8 cellular contexts compared by ENCODE assay signal in genomic region chr16:57244767-57245471, GRCh38. TPM values are rescaled to one million over a fixed set of nuclear protein-coding genes. Genes with fewer than 3 reads are reported as not detected.
A peak's percentile ranks its signal among the peaks of the same experiment; 100 is the strongest.
DNase-seq lines count a peak whose midpoint lies in the region; ATAC-seq, FAIRE-seq and TF ChIP-seq lines count a peak whose summit lies in the region.

Gene ARL2BP, plus strand, starts transcription at chr16:57245259. Its CDS starts 109 bp downstream, at chr16:57245368.

- H3K4me3 ChIP-seq in HepG2 (replicated peaks in 1 of 3; ENCODE audit: insufficient read depth in 1 of 3, low read depth in 2 of 3, low read length in 3 of 3) = peak within 1 kb of the TSS; percentile 77 to 89 (median 81)

- peak; percentile 79 for TF ChIP-seq RAD21 in HepG2 (CRISPR knock-in tag; IDR thresholded peaks at IDR 0.05)

- H3K27ac ChIP-seq in C4-2B (peak within 1 kb of the TSS; percentile 91), HepG2 (ENCODE audit: extremely low read length, insufficient read depth, low read length) (peak within 1 kb of the TSS; percentile 91)

- no TSS peak for BruUV-seq in HepG2 (replicated peaks; lab: Mats Ljungman, UMichigan)

- TF ChIP-seq EP300 in HepG2 (IDR thresholded peaks at IDR 0.05; ENCODE audit: low read depth in 2 of 2, low read length in 2 of 2) (0 out of 4 replicates have a peak, but pooled peaks of 1 of the 2 experiments have one; percentile 7), HepG2 (CRISPR knock-in tag; IDR thresholded peaks at IDR 0.05; ENCODE audit: borderline replicate concordance) (0 out of 2 replicates have a peak, but pooled peaks have one; percentile 51)

- WGBS in HepG2 (ENCODE audit: low lambda C conversion rate) = under 1% methylated on average over 32 of the region's 77 CpGs

- peak; percentile 82 to 84 for TF ChIP-seq POLR2A in HepG2 (IDR thresholded peaks at IDR 0.05; ENCODE audit: insufficient read depth in 1 of 2, low read depth in 2 of 2, low read length in 2 of 2)

- peak within 1 kb of the TSS; percentile 92 for H3K9ac ChIP-seq in HepG2 (ENCODE audit: insufficient read depth, low read depth, low read length)

- ATAC-seq in GM19351 (IDR thresholded peaks at IDR 0.05; ENCODE audit: unreplicated experiment) (peak; percentile 94), HG03521 (IDR thresholded peaks at IDR 0.05; ENCODE audit: unreplicated experiment) (peak; percentile 93), HepG2 (peak; percentile 96)

- H3K27me3 ChIP-seq in HepG2 (ENCODE audit: control insufficient read depth in 1 of 2, insufficient read depth in 2 of 2, low read length in 2 of 2) = no peaks in the 10 kb centered on the region

- CTCF ChIA-PET in HepG2 (lab: Yijun Ruan, JAX; ENCODE audit: low intra/inter-chr PET ratio, low total read pairs) = no interaction called here

- POLR2A ChIA-PET in HepG2 (lab: Yijun Ruan, JAX) = interaction anchor here (0.7 to 2.5 kb wide), 18 partner anchors 9 to 619 kb away, joined by 3 to 20 read pairs (median 4); partner anchors contain the start of genes CPNE2, CX3CL1, PSME3IP1 and RSPRY1

- in situ Hi-C loops in HepG2 (cut with HindIII; ENCODE audit: extremely low pct_ligation_motif_present, low pct_unique_long_range_greater_than_20kb) = no loop called here

- peak; percentile 39 for FAIRE-seq in HepG2 (lab: Jason Lieb, UNC)

- H3K79me2 ChIP-seq in HepG2 (ENCODE audit: insufficient read depth, low read length) = peaks cover 7% of the 10 kb centered on the region

- TF ChIP-seq CTCF in C4-2B (conservative IDR thresholded peaks at IDR 0.05) (peak; percentile 14; the same call in 1 of the 2 replicates), HepG2 (CRISPR knock-in tag; IDR thresholded peaks at IDR 0.05) (no peak; the same call in none of the 2 replicates)

- H3K36me3 ChIP-seq in HepG2 (replicated peaks in 1 of 2; ENCODE audit: control insufficient read depth in 1 of 2, insufficient read depth in 2 of 2, low read length in 2 of 2) = peaks cover 8 to 16% of the 10 kb centered on the region in 2 experiments; a peak in 4 of 5 replicates

- DNase-seq in NCI-H748 treated with DMSO at 0.1 percent for 48 hours (lab: John Stamatoyannopoulos, UW) (peak; percentile 81), dermis blood vessel endothelial cell (peak; percentile 99), HepG2 (ENCODE audit: low spot score) (peak; percentile 96)
- peak; percentile 97 to 98 for DNase-seq in activated CD4-positive, alpha-beta T cell treated with anti-CD3 and anti-CD28 coated beads, Interleukin-2, amount 50 U/mL, for 4 hours
- peak; percentile 98 for DNase-seq in stimulated activated CD4-positive, alpha-beta T cell treated with anti-CD3 and anti-CD28 coated beads, Interleukin-4, amount 100 ng/mL, for 1 hour

- no peaks in the 10 kb centered on the region for H3K9me3 ChIP-seq in HepG2 (ENCODE audit: low read length)

- intact Hi-C loops in HepG2 (cut with micrococcal nuclease; ENCODE audit: unreplicated experiment) = loop anchor here (1.0 to 2.0 kb wide), 3 partner anchors 35 to 59 kb away; partner anchors contain the start of genes PSME3IP1 and RSPRY1

- no peaks in the 10 kb centered on the region for H4K20me1 ChIP-seq in HepG2 (ENCODE audit: insufficient read depth, low read length)

- H3K4me1 ChIP-seq in HepG2 (ENCODE audit: insufficient read depth, low read length) = peaks cover 40% of the 10 kb centered on the region

- H2AFZ ChIP-seq in HepG2 (ENCODE audit: low read length) = peak within 1 kb of the TSS; percentile 70

- H3K4me2 ChIP-seq in HepG2 (ENCODE audit: low read depth, low read length) = peak within 1 kb of the TSS; percentile 93

TF ChIP-seq in HepG2, 621 proteins besides CTCF, POLR2A, EP300 and RAD21 (continues in another document):
- TF ChIP-seq ZNF773 (CRISPR knock-in tag; IDR thresholded peaks at IDR 0.05; ENCODE audit: borderline replicate concordance) = peak; percentile 86; the same call in 1 of the 2 replicates
- TF ChIP-seq THAP11 (CRISPR knock-in tag; IDR thresholded peaks at IDR 0.05) = peak; percentile 79
- TF ChIP-seq HNF1B (CRISPR knock-in tag; IDR thresholded peaks at IDR 0.05) = peak; percentile 82; the same call in 1 of the 2 replicates
- TF ChIP-seq, protein P1, sequence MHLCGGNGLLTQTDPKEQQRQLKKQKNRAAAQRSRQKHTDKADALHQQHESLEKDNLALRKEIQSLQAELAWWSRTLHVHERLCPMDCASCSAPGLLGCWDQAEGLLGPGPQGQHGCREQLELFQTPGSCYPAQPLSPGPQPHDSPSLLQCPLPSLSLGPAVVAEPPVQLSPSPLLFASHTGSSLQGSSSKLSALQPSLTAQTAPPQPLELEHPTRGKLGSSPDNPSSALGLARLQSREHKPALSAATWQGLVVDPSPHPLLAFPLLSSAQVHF (CRISPR knock-in tag; IDR thresholded peaks at IDR 0.05) = peak; percentile 65; the same call in 1 of the 2 replicates
- no peak for TF ChIP-seq HOXD1 (CRISPR knock-in tag; IDR thresholded peaks at IDR 0.05)
- peak; percentile 66; the same call in 1 of the 2 replicates for TF ChIP-seq PPARG (CRISPR knock-in tag; conservative IDR thresholded peaks at IDR 0.05)
- TF ChIP-seq REPIN1 (CRISPR knock-in tag; IDR thresholded peaks at IDR 0.05; ENCODE audit: borderline replicate concordance, low read depth) = peak; percentile 92
- peak; percentile 99 for TF ChIP-seq ZSCAN31 (CRISPR knock-in tag; IDR thresholded peaks at IDR 0.05; ENCODE audit: low read depth)

RNA-seq across cellular contexts. Expression of gene ARL2BP, which starts in this region (rescaled TPM):
- total RNA-seq in dermis blood vessel endothelial cell (85.3 and 106 TPM in 2 replicates), HepG2 (2016; rRNA removed; fragmentation: Illumina TruSeq; extraction: Trizol) (67.6 and 97.1 TPM in 2 replicates)
- 43.5 and 44.1 TPM in 2 replicates for total RNA-seq in HepG2 (2016; cell fraction: cytosol; rRNA removed; fragmentation: Illumina TruSeq; extraction: Trizol; ENCODE audit: low read depth)
- 66.0 and 92.7 TPM in 2 replicates for total RNA-seq in HepG2 (2016; cell fraction: insoluble cytoplasmic fraction; rRNA removed; fragmentation: Illumina TruSeq; extraction: Trizol)
- total RNA-seq in HepG2 (2016; cell fraction: membrane; rRNA removed; fragmentation: Illumina TruSeq; extraction: Trizol) = 109 and 111 TPM in 2 replicates
- total RNA-seq in HepG2 (2016; cell fraction: nucleus; rRNA removed; fragmentation: Illumina TruSeq; extraction: Trizol) = 24.1 and 29.7 TPM in 2 replicates
- 50.8 and 64.3 TPM in 2 replicates for polyA plus RNA-seq in HepG2 (2011; rRNA removed)
- polyA plus RNA-seq in HepG2 (2011; cell fraction: cytosol; rRNA removed) = 39.2 and 54.5 TPM in 2 replicates
- 13.9 and 16.0 TPM in 2 replicates for polyA plus RNA-seq in HepG2 (2011; cell fraction: nucleus; rRNA removed)
- 30.2 and 34.8 TPM in 2 replicates for polyA plus RNA-seq in HepG2 (2012)
- 58.2 and 66.9 TPM in 2 replicates for polyA plus RNA-seq in HepG2 (2016; cell fraction: cytosol; fragmentation: Illumina TruSeq; extraction: Trizol; ENCODE audit: low read depth)
- polyA plus RNA-seq in HepG2 (2016; cell fraction: insoluble cytoplasmic fraction; fragmentation: Illumina TruSeq; extraction: Trizol; ENCODE audit: low read depth) = 110 and 111 TPM in 2 replicates
- polyA plus RNA-seq in HepG2 (2016; cell fraction: membrane; fragmentation: Illumina TruSeq; extraction: Trizol; ENCODE audit: low read depth) = 110 and 116 TPM in 2 replicates
- 41.6 and 42.0 TPM in 2 replicates for polyA plus RNA-seq in HepG2 (2016; cell fraction: nucleus; fragmentation: Illumina TruSeq; extraction: Trizol; ENCODE audit: insufficient read depth, low read depth)
- polyA minus RNA-seq in HepG2 (2011; rRNA and poly(A)+ RNA removed; ENCODE audit: low replicate concordance) = 31.4 and 38.5 TPM in 2 replicates
- 29.3 and 33.2 TPM in 2 replicates for polyA minus RNA-seq in HepG2 (2011; cell fraction: cytosol; rRNA and poly(A)+ RNA removed)
- 14.2 and 21.6 TPM in 2 replicates for polyA minus RNA-seq in HepG2 (2011; cell fraction: nucleus; rRNA and poly(A)+ RNA removed)

Comparison
In these comparisons a context has a peak if more than half of its experiments do, and no peak if none do; other contexts are left out.
1. Peak in every context shown above with its lines: DNase-seq, ATAC-seq, H3K4me3 ChIP-seq and H3K27ac ChIP-seq.